Comparison of ENCODE assay signal across 8 cellular contexts in genomic region chr11:46701078-46701654, GRCh38. TPM values are rescaled to one million over a fixed set of nuclear protein-coding genes. Genes with fewer than 3 reads are reported as not detected.
DNase-seq lines count a peak whose midpoint lies in the region; ATAC-seq and TF ChIP-seq lines count a peak whose summit lies in the region.

No MANE protein-coding gene starts in this region.

- H3K27me3 ChIP-seq in HAP-1 (ENCODE audit: low read depth) (no peaks in the 10 kb centered on the region), ascending aorta (no peaks in the 10 kb centered on the region), aorta (ENCODE audit: control insufficient read depth in 1 of 2, insufficient read depth in 2 of 2, low read length in 1 of 2) (no peaks in the 10 kb centered on the region)

- H3K27ac Mint-ChIP-seq in memory B cell, result peak overlapping the region; percentile 89

- no peaks in the 10 kb centered on the region for H3K27me3 Mint-ChIP-seq in memory B cell

- ATAC-seq in memory B cell (ENCODE audit: low read depth), result no peak
- ATAC-seq in aorta (ENCODE audit: low FRiP score), result no peak

- H3K4me1 ChIP-seq in HAP-1 (peaks cover 7% of the 10 kb centered on the region), ascending aorta (peaks cover 26 to 44% of the 10 kb centered on the region in 2 donors), aorta (ENCODE audit: control insufficient read depth in 1 of 2, insufficient read depth in 2 of 2, low read length in 2 of 2) (peaks cover 0 to 3% of the 10 kb centered on the region in 2 donors)

- no peaks in the 10 kb centered on the region for H3K9me3 Mint-ChIP-seq in memory B cell

- no peaks in the 10 kb centered on the region for H3K9me3 ChIP-seq in HAP-1
- no peaks in the 10 kb centered on the region for H3K9me3 ChIP-seq in ascending aorta
- H3K9me3 ChIP-seq in aorta (ENCODE audit: control insufficient read depth, low read length), result no peaks in the 10 kb centered on the region

- H3K4me3 ChIP-seq in AG10803 (ENCODE audit: low read length) (peak overlapping the region; percentile 99), HAP-1 (peak overlapping the region; percentile 83), ascending aorta (peak overlapping the region; percentile 79 to 82), aorta (ENCODE audit: low read length in 2 of 2) (peak overlapping the region; percentile 76 to 87)

- peaks cover 22% of the 10 kb centered on the region for H3K4me1 Mint-ChIP-seq in memory B cell

- H3K4me3 Mint-ChIP-seq in memory B cell, result peak overlapping the region; percentile 97

- intact Hi-C loops in ascending aorta (cut with DNase I), result loop anchor here (2.0 to 5.0 kb wide), 2 partner anchors 36 to 1066 kb away; partner anchors contain the start of gene FNBP4
- intact Hi-C loops in aorta (cut with DNase I), result no loop called here

- H3K36me3 ChIP-seq in HAP-1 (replicated peaks) (peaks cover 43% of the 10 kb centered on the region), ascending aorta (peaks cover 39 to 41% of the 10 kb centered on the region in 2 donors), aorta (ENCODE audit: control insufficient read depth in 1 of 2, insufficient read depth in 2 of 2, low read length in 1 of 2) (peaks cover 7 to 20% of the 10 kb centered on the region in 2 donors)

- 0 to 1% methylated on average over 29 of the region's 29 CpGs for WGBS in aorta, 2 donors

- peak overlapping the region; percentile 85 to 91 for H3K27ac ChIP-seq in ascending aorta
- H3K27ac ChIP-seq in aorta (ENCODE audit: low read depth in 1 of 2, low read length in 2 of 2), result peak overlapping the region in 1 of 2 donors; percentile 85

- in situ Hi-C loops in HAP-1 (cut with MboI; ENCODE audit: low sequenced_read_pairs), result no loop called here

- peaks cover 8% of the 10 kb centered on the region for H3K36me3 Mint-ChIP-seq in memory B cell

- no peak for DNase-seq in AG10803 (ENCODE audit: low read depth)
- no peak for DNase-seq in HAP-1 (ENCODE audit: low spot score in 2 of 2)
- DNase-seq in ascending aorta (ENCODE audit: low spot score in 2 of 2), result no peak
- DNase-seq in memory B cell (ENCODE audit: low spot score in 2 of 2), result no peak
- DNase-seq in aorta, result no peak
- no peak for DNase-seq in NCI-H2029 treated with DMSO at 0.1 percent for 48 hours (lab: John Stamatoyannopoulos, UW)
- DNase-seq in T-helper 9 cell, result no peak
- DNase-seq in GM03348 (ENCODE audit: low spot score), result no peak

- TF ChIP-seq CTCF in AG10803 (conservative IDR thresholded peaks at IDR 0.05; ENCODE audit: low read length) (no peak), ascending aorta (IDR thresholded peaks at IDR 0.05) (no peak)

RNA-seq across cellular contexts. Expression of gene ZNF408, which starts 0.3 kb away (rescaled TPM):
- total RNA-seq in ascending aorta (9.7 TPM), aorta (1 to 10 TPM; 9.8 to 9.9 TPM)
- polyA plus RNA-seq in aorta, result 10 to 100 TPM in 1 of 2 donors, 1 to 10 TPM in 1; 3.0 to 13.3 TPM

RNA-seq across cellular contexts. Expression of gene ARHGAP1, which starts 0.7 kb away (rescaled TPM):
- total RNA-seq in ascending aorta (104 TPM), aorta (100 to 1,000 TPM; 173 to 185 TPM)
- 10 to 100 TPM; 27.8 to 74.1 TPM for polyA plus RNA-seq in aorta

RNA-seq across cellular contexts. Expression of gene F2, which starts 17.8 kb away (rescaled TPM):
- 2.6 TPM for total RNA-seq in ascending aorta
- total RNA-seq in aorta, result under 1 TPM in 1 of 2 donors, not detected in 1; 0.19 TPM
- under 1 TPM in 1 of 2 donors, not detected in 1; 0.72 TPM for polyA plus RNA-seq in aorta
